ENCODE assay signal across 8 cellular contexts in genomic region chr2:135052997-135053474, GRCh38. TPM values are rescaled to one million over a fixed set of nuclear protein-coding genes. Genes with fewer than 3 reads are reported as not detected.
DNase-seq lines count a peak whose midpoint lies in the region; ATAC-seq and TF ChIP-seq lines count a peak whose summit lies in the region.

No MANE protein-coding gene starts in this region.

- peak overlapping the region; percentile 91 to 99 (median 92) for H3K27ac ChIP-seq in transverse colon

- H3K4me3 Mint-ChIP-seq in dendritic cell treated with granulocyte-macrophage colony-stimulating factor and Interleukin-4, amounts not matched to agents 40 ng/mL and 50 ng/mL, for 4 days, result peak overlapping the region; percentile 96

- peaks cover 17 to 41% (median 22%) of the 10 kb centered on the region in 4 donors for H3K4me1 ChIP-seq in transverse colon

- no peak for TF ChIP-seq CTCF in transverse colon (IDR thresholded peaks at IDR 0.05)

- no peaks in the 10 kb centered on the region for H3K9me3 ChIP-seq in transverse colon

- no peaks in the 10 kb centered on the region for H3K27me3 ChIP-seq in transverse colon

- H3K36me3 ChIP-seq in transverse colon, result peaks cover 0 to 9% (median 0%) of the 10 kb centered on the region in 4 donors

- 5 to 23% methylated on average over 3 to 15 of the region's 15 CpGs for WGBS in transverse colon (ENCODE audit: low coverage in 1 of 2), 2 donors

- ATAC-seq in GM18511 (IDR thresholded peaks at IDR 0.05; ENCODE audit: unreplicated experiment), result peak; percentile 44
- ATAC-seq in HG02840 (IDR thresholded peaks at IDR 0.05; ENCODE audit: low FRiP score, unreplicated experiment), result peak; percentile 31
- peak; percentile 2; the same call in 1 of the 3 replicates for ATAC-seq in SK-N-SH treated with all-trans-retinoic acid at 6 μM for 48 hours

- in situ Hi-C loops in transverse colon (cut with MboI; ENCODE audit: low pct_ligation_motif_present in 1 of 4, low pct_unique_long_range_greater_than_20kb in 1 of 4, low sequenced_read_pairs in 3 of 4), result no loop called here

- DNase-seq in myocyte (ENCODE audit: low read depth), result peak; percentile 35
- no peak for DNase-seq in transverse colon
- no peak for DNase-seq in epidermal melanocyte (ENCODE audit: insufficient read length, low spot score)
- DNase-seq in posterior vena cava (ENCODE audit: low spot score), result no peak

- H3K9me3 Mint-ChIP-seq in dendritic cell treated with granulocyte-macrophage colony-stimulating factor and Interleukin-4, amounts not matched to agents 40 ng/mL and 50 ng/mL, for 4 days, result no peaks in the 10 kb centered on the region

- no peak for TF ChIP-seq POLR2A in transverse colon (IDR thresholded peaks at IDR 0.05)

- intact Hi-C loops in dendritic cell treated with granulocyte-macrophage colony-stimulating factor and Interleukin-4, amounts not matched to agents 40 ng/mL and 50 ng/mL, for 4 days (cut with micrococcal nuclease), result loop anchor here (1.0 to 10.0 kb wide), 5 partner anchors 64 to 688 kb away; partner anchors contain the start of genes CCNT2, R3HDM1, UBXN4 and ZRANB3
- intact Hi-C loops in transverse colon (cut with DNase I; ENCODE audit: low total_unique reads) (no loop called here), posterior vena cava (cut with DNase I) (no loop called here)

- peaks cover 28% of the 10 kb centered on the region for H3K4me1 Mint-ChIP-seq in dendritic cell treated with granulocyte-macrophage colony-stimulating factor and Interleukin-4, amounts not matched to agents 40 ng/mL and 50 ng/mL, for 4 days (ENCODE audit: low read depth)

- H3K27me3 Mint-ChIP-seq in dendritic cell treated with granulocyte-macrophage colony-stimulating factor and Interleukin-4, amounts not matched to agents 40 ng/mL and 50 ng/mL, for 4 days, result no peaks in the 10 kb centered on the region

- peak overlapping the region; percentile 100 for H3K27ac Mint-ChIP-seq in dendritic cell treated with granulocyte-macrophage colony-stimulating factor and Interleukin-4, amounts not matched to agents 40 ng/mL and 50 ng/mL, for 4 days

- H3K4me3 ChIP-seq in transverse colon, result peak overlapping the region; percentile 52 to 96 (median 67)

- H3K36me3 Mint-ChIP-seq in dendritic cell treated with granulocyte-macrophage colony-stimulating factor and Interleukin-4, amounts not matched to agents 40 ng/mL and 50 ng/mL, for 4 days (ENCODE audit: low read depth), result peaks cover 32% of the 10 kb centered on the region

- TF ChIP-seq EP300 in transverse colon (IDR thresholded peaks at IDR 0.05; ENCODE audit: low read depth), result no peak

TF ChIP-seq in SK-N-SH treated with all-trans-retinoic acid at 6 μM for 48 hours, 23 proteins besides CTCF, POLR2A, EP300 and RAD21:
- TF ChIP-seq CREB5 (CRISPR knock-in tag; IDR thresholded peaks at IDR 0.05; ENCODE audit: low read depth), result no peak
- TF ChIP-seq ESRRG (CRISPR knock-in tag; IDR thresholded peaks at IDR 0.05), result no peak
- no peak for TF ChIP-seq OSR1 (CRISPR knock-in tag; IDR thresholded peaks at IDR 0.05)
- no peak for TF ChIP-seq SNAI2 (CRISPR knock-in tag; IDR thresholded peaks at IDR 0.05)
- TF ChIP-seq CSRNP3 (CRISPR knock-in tag; IDR thresholded peaks at IDR 0.05), result no peak
- TF ChIP-seq ISL1 (CRISPR knock-in tag; IDR thresholded peaks at IDR 0.05), result no peak
- no peak for TF ChIP-seq ZFP3 (CRISPR knock-in tag; IDR thresholded peaks at IDR 0.05)
- no peak for TF ChIP-seq ZFP30 (CRISPR knock-in tag; IDR thresholded peaks at IDR 0.05)

RNA-seq across cellular contexts. Expression of gene RAB3GAP1, which starts 0.9 kb away (rescaled TPM):
- total RNA-seq in myocyte (49.2 and 51.8 TPM in 2 replicates), transverse colon (10 to 100 TPM; 38.4 to 63.5 (median 53.8) TPM), posterior vena cava (10 to 100 TPM; 52.3 to 62.2 TPM)
- 30.5 TPM for polyA plus RNA-seq in myocyte (2012)

RNA-seq across cellular contexts. Expression of gene MAP3K19, which starts 5.8 kb away (rescaled TPM):
- total RNA-seq in myocyte, result not detected in 2 replicates
- polyA plus RNA-seq in myocyte (2012), result 0.03 TPM
- not detected for total RNA-seq in transverse colon
- not detected for total RNA-seq in posterior vena cava
